ENCODE assay signal across 8 cellular contexts in genomic region chr7:135509589-135509838, GRCh38. TPM values are rescaled to one million over a fixed set of nuclear protein-coding genes. Genes with fewer than 3 reads are reported as not detected.
DNase-seq lines count a peak whose midpoint lies in the region; TF ChIP-seq lines count a peak whose summit lies in the region.

No MANE protein-coding gene starts in this region.

- no peaks in the 10 kb centered on the region for H3K9me3 ChIP-seq in KOPT-K1 (ENCODE audit: insufficient read depth, low read length, poor library complexity, severe bottlenecking)
- H3K9me3 ChIP-seq in mucosa of stomach (ENCODE audit: control insufficient read depth, low read length) = no peaks in the 10 kb centered on the region

- H3K9ac ChIP-seq in mucosa of stomach (ENCODE audit: low read length) = peak overlapping the region; percentile 98

- H3K27ac ChIP-seq in KOPT-K1 (ENCODE audit: low read depth, low read length, poor library complexity, severe bottlenecking) = peak overlapping the region; percentile 86

- peaks cover 8% of the 10 kb centered on the region for H3K4me1 ChIP-seq in mucosa of stomach (ENCODE audit: control insufficient read depth, insufficient read depth, low read length)

- no peaks in the 10 kb centered on the region for H3K9me3 Mint-ChIP-seq in activated naive CD8-positive, alpha-beta T cell treated with anti-CD3 and anti-CD28 coated beads for 36 hours

- no peak for TF ChIP-seq CTCF in AG09309 (IDR thresholded peaks at IDR 0.05; ENCODE audit: control insufficient read depth, insufficient read depth, low read depth, low read length, missing control alignments)

- DNase-seq in AG09309 (ENCODE audit: low read depth) (no peak), dermis blood vessel endothelial cell (peak; percentile 67), NAMALWA (ENCODE audit: low spot score) (no peak), mesenteric fat pad (ENCODE audit: low spot score) (no peak)
- no peak for DNase-seq in activated naive CD8-positive, alpha-beta T cell treated with anti-CD3 and anti-CD28 coated beads for 36 hours
- DNase-seq in activated CD4-positive, CD25-positive, alpha-beta regulatory T cell treated with anti-CD3 and anti-CD28 coated beads, Interleukin-2, amount 50 U/mL, for 72 hours = no peak

- H3K4me3 ChIP-seq in AG09309 (ENCODE audit: control insufficient read depth, low read depth, low read length) = peak overlapping the region; percentile 46
- peak overlapping the region; percentile 90 for H3K4me3 ChIP-seq in mucosa of stomach (ENCODE audit: low read length)

- no peak overlapping the region for H3K4me3 Mint-ChIP-seq in activated naive CD8-positive, alpha-beta T cell treated with anti-CD3 and anti-CD28 coated beads for 36 hours

- peaks cover 17% of the 10 kb centered on the region for H3K4me1 Mint-ChIP-seq in activated naive CD8-positive, alpha-beta T cell treated with anti-CD3 and anti-CD28 coated beads for 36 hours

- 0 out of 2 replicates have a peak, but pooled peaks cover 7% of the 10 kb centered on the region for H3K36me3 ChIP-seq in KOPT-K1 (ENCODE audit: insufficient read depth, low read length)
- no peaks in the 10 kb centered on the region for H3K36me3 ChIP-seq in mucosa of stomach (ENCODE audit: control insufficient read depth, insufficient read depth, low read length)

- H3K27ac Mint-ChIP-seq in activated naive CD8-positive, alpha-beta T cell treated with anti-CD3 and anti-CD28 coated beads for 36 hours = no peak overlapping the region

- H3K27me3 Mint-ChIP-seq in activated naive CD8-positive, alpha-beta T cell treated with anti-CD3 and anti-CD28 coated beads for 36 hours = no peaks in the 10 kb centered on the region

- peaks cover 3% of the 10 kb centered on the region for H3K36me3 Mint-ChIP-seq in activated naive CD8-positive, alpha-beta T cell treated with anti-CD3 and anti-CD28 coated beads for 36 hours

- H3K27me3 ChIP-seq in mucosa of stomach (ENCODE audit: control insufficient read depth, insufficient read depth, low read length) = no peaks in the 10 kb centered on the region

RNA-seq across cellular contexts. Expression of gene CNOT4, which starts 0.4 kb away (rescaled TPM):
- total RNA-seq in dermis blood vessel endothelial cell (4.8 and 6.7 TPM in 2 replicates), mesenteric fat pad (25.0 TPM)
- 10 to 100 TPM; 17.0 to 17.5 TPM for total RNA-seq in activated naive CD8-positive, alpha-beta T cell treated with anti-CD3 and anti-CD28 coated beads for 36 hours

RNA-seq across cellular contexts. Expression of gene NUP205, which starts 48.2 kb away (rescaled TPM):
- total RNA-seq in dermis blood vessel endothelial cell (50.2 and 74.1 TPM in 2 replicates), mesenteric fat pad (33.3 TPM)
- total RNA-seq in activated naive CD8-positive, alpha-beta T cell treated with anti-CD3 and anti-CD28 coated beads for 36 hours = 100 to 1,000 TPM; 145 to 148 TPM
